17 cellular contexts compared by ENCODE assay signal in genomic region chr5:143543358-143544255, GRCh38.
A peak's percentile ranks its signal among the peaks of the same experiment; 100 is the strongest.
DNase-seq lines count a peak whose midpoint lies in the region; ATAC-seq, FAIRE-seq and TF ChIP-seq lines count a peak whose summit lies in the region.
"Had no signal": no experiment of that assay in that cellular context is flagged by ENCODE, and none has a peak within 500 bp of the region (broad histone marks: within the 10 kb centered on the region; RNA-seq: fewer than 3 reads in every experiment).

No MANE protein-coding gene starts in this region.

- in situ Hi-C loops in brain microvascular endothelial cell (cut with HindIII; ENCODE audit: low pct_ligation_motif_present, low sequenced_read_pairs), result no loop called here

- H3K27me3 ChIP-seq in left ventricle myocardium inferior (ENCODE audit: low read depth) (no peaks in the 10 kb centered on the region), right cardiac atrium (ENCODE audit: control insufficient read depth, insufficient read depth) (no peaks in the 10 kb centered on the region), brain microvascular endothelial cell (replicated peaks) (no peaks in the 10 kb centered on the region), gastroesophageal sphincter (no peaks in the 10 kb centered on the region)
- H3K27me3 ChIP-seq: body of pancreas, thyroid gland had no signal

- H3K9me3 ChIP-seq in left ventricle myocardium inferior (replicated peaks), result peaks cover 32% of the 10 kb centered on the region
- H3K9me3 ChIP-seq in right cardiac atrium (ENCODE audit: control insufficient read depth, low read length), result no peaks in the 10 kb centered on the region
- peaks cover 0 to 17% (median 0%) of the 10 kb centered on the region in 3 donors for H3K9me3 ChIP-seq in gastroesophageal sphincter
- H3K9me3 ChIP-seq: thyroid gland had no signal

- no peaks in the 10 kb centered on the region for H3K36me3 ChIP-seq in left ventricle myocardium inferior
- H3K36me3 ChIP-seq in brain microvascular endothelial cell (replicated peaks), result no peaks in the 10 kb centered on the region
- H3K36me3 ChIP-seq in gastroesophageal sphincter, result no peaks in the 10 kb centered on the region
- H3K36me3 ChIP-seq: thyroid gland had no signal

- TF ChIP-seq CTCF in left ventricle myocardium inferior (IDR thresholded peaks at IDR 0.05; ENCODE audit: borderline replicate concordance) (no peak), brain microvascular endothelial cell (IDR thresholded peaks at IDR 0.05; ENCODE audit: low read depth, low read length, missing control alignments) (no peak), gastroesophageal sphincter (IDR thresholded peaks at IDR 0.05) (no peak)

- ATAC-seq in right cardiac atrium (no peak), GM18907 (IDR thresholded peaks at IDR 0.05; ENCODE audit: unreplicated experiment) (no peak), GM21717 (IDR thresholded peaks at IDR 0.05; ENCODE audit: unreplicated experiment) (no peak), gastroesophageal sphincter (no peak)
- ATAC-seq: activated T-helper 17 cell treated with anti-CD3 and anti-CD28 coated beads, Interleukin-2, amount 50 U/mL, for 72 hours; body of pancreas had no signal

- no peak for TF ChIP-seq EP300 in gastroesophageal sphincter (IDR thresholded peaks at IDR 0.05)

- no peak for TF ChIP-seq POLR2A in gastroesophageal sphincter (IDR thresholded peaks at IDR 0.05)

- no peak for FAIRE-seq in urothelium cell line (lab: Jason Lieb, UNC)

- no peak overlapping the region for H3K4me3 ChIP-seq in left ventricle myocardium inferior
- H3K4me3 ChIP-seq in right cardiac atrium (ENCODE audit: low read length), result no peak overlapping the region
- no peak overlapping the region for H3K4me3 ChIP-seq in brain microvascular endothelial cell (ENCODE audit: low read depth, low read length)
- no peak overlapping the region for H3K4me3 ChIP-seq in gastroesophageal sphincter
- H3K4me3 ChIP-seq: body of pancreas, thyroid gland had no signal

- DNase-seq in left ventricle myocardium inferior (no peak), right cardiac atrium (no peak), brain microvascular endothelial cell (peak; percentile 29), islet precursor cell (peak; percentile 63), urothelium cell line (ENCODE audit: low spot score) (peak; percentile 18)
- DNase-seq: activated CD4-positive, alpha-beta T cell treated with anti-CD3 and anti-CD28 coated beads, Interleukin-2, amount 50 U/mL, for 4 hours; body of pancreas; Caco-2; effector CD8-positive, alpha-beta T cell; midbrain; NCI-H1417 treated with DMSO at 0.1 percent for 48 hours; NCI-H526 treated with DMSO at 0.1 percent for 48 hours; thyroid gland had no signal

- WGBS in right cardiac atrium, result 70% methylated on average over 2 of the region's 2 CpGs
- WGBS in gastroesophageal sphincter (ENCODE audit: low coverage in 1 of 2), 2 donors, result 71 to 80% methylated on average over 1 to 2 of the region's 2 CpGs

- peaks cover 19% of the 10 kb centered on the region for H3K4me1 ChIP-seq in left ventricle myocardium inferior
- H3K4me1 ChIP-seq in right cardiac atrium (ENCODE audit: control insufficient read depth, insufficient read depth, low read length), result peaks cover 1% of the 10 kb centered on the region
- H3K4me1 ChIP-seq in gastroesophageal sphincter, result no peaks in the 10 kb centered on the region
- H3K4me1 ChIP-seq: body of pancreas, thyroid gland had no signal

- H3K27ac ChIP-seq in left ventricle myocardium inferior (replicated peaks), result peak overlapping the region; percentile 35
- no peak overlapping the region for H3K27ac ChIP-seq in right cardiac atrium (ENCODE audit: low read length)
- H3K27ac ChIP-seq in brain microvascular endothelial cell, result peak overlapping the region; percentile 48
- no peak overlapping the region for H3K27ac ChIP-seq in gastroesophageal sphincter
- H3K27ac ChIP-seq: body of pancreas, thyroid gland had no signal

- intact Hi-C loops in left ventricle myocardium inferior (cut with micrococcal nuclease), result no loop called here
- intact Hi-C loops in right cardiac atrium (cut with DNase I), result no loop called here

Comparison
In these comparisons a context has a peak if more than half of its experiments do, and no peak if none do; other contexts are left out.
1. H3K27ac ChIP-seq: peak in left ventricle myocardium inferior (single experiment) and brain microvascular endothelial cell (single experiment); none in right cardiac atrium (single experiment) and gastroesophageal sphincter (0 of 4).
2. DNase-seq: peak in brain microvascular endothelial cell (single experiment), islet precursor cell (single experiment) and urothelium cell line (single experiment); none in left ventricle myocardium inferior (single experiment) and right cardiac atrium (0 of 3).